In the genomic region with DNA sequence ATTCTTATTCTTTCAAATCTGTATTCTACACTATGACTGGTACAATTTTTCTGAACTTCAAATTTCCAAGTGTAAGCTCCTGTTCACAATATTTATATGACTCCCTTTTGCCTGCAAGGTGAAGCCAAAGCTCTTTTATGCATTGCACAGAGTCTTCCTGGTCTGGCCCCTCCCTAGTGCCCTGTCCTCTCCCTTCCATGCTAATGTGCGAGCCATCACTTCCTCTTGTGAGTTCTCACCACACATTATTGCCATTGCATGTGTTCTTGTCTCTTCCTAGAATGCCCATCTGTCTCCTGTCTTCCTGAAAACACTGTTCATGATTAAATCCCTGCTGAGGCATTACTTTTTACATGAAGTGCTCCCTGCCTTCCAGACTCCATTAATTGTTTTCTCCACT, we compare ENCODE assay signal across 20 cellular contexts.
"Had no signal": no experiment of that assay in that cellular context is flagged by ENCODE, and none has a peak within 500 bp of the region (broad histone marks: within the 10 kb centered on the region; RNA-seq: fewer than 3 reads in every experiment).

No MANE protein-coding gene starts in this region.

- H3K27ac ChIP-seq: brain microvascular endothelial cell, coronary artery, left lung, thoracic aorta, upper lobe of left lung had no signal

- DNase-seq: activated CD4-positive, alpha-beta T cell treated with anti-CD3 and anti-CD28 coated beads, Interleukin-2, amount 10 ng/mL, durations not matched to agents 7 days and 5 days; activated CD8-positive, alpha-beta memory T cell treated with anti-CD3 and anti-CD28 coated beads, Interleukin-2, amount 50 U/mL, for 4 hours; activated effector memory CD4-positive, alpha-beta T cell treated with anti-CD3 and anti-CD28 coated beads, Interleukin-2, amount 50 U/mL, for 16 hours; activated naive CD4-positive, alpha-beta T cell treated with anti-CD3 and anti-CD28 coated beads, Interleukin-2, amount 50 U/mL, for 16 hours; activated T-cell treated with anti-CD3 and anti-CD28 coated beads, Interleukin-2, amount 50 U/mL, for 4 hours; aorta; brain microvascular endothelial cell; erythroblast; foreskin melanocyte; glutamatergic neuron; hippocampal formation; left lung; posterior cingulate gyrus; stimulated activated naive B cell treated with anti-CD40 and anti-IgM and Interleukin-4, amounts not matched to agents 10 μg/mL and 1 μg/mL and 100 μg/mL, for 72 hours; upper lobe of left lung had no signal

- H3K4me1 ChIP-seq: left lung, upper lobe of left lung had no signal

- H3K9me3 Mint-ChIP-seq: activated CD4-positive, alpha-beta T cell treated with anti-CD3 and anti-CD28 coated beads, Interleukin-2, amount 10 ng/mL, durations not matched to agents 7 days and 5 days; activated T-cell treated with anti-CD3 and anti-CD28 coated beads, Interleukin-2, amount 50 U/mL, for 4 hours; mesothelial cell of epicardium; nephron; stimulated activated naive B cell treated with anti-CD40 and anti-IgM and Interleukin-4, amounts not matched to agents 10 μg/mL and 1 μg/mL and 100 μg/mL, for 72 hours had no signal

- H3K9me3 ChIP-seq: left lung, thoracic aorta, upper lobe of left lung had no signal

- H3K4me1 Mint-ChIP-seq: activated CD4-positive, alpha-beta T cell treated with anti-CD3 and anti-CD28 coated beads, Interleukin-2, amount 10 ng/mL, durations not matched to agents 7 days and 5 days; mesothelial cell of epicardium; stimulated activated naive B cell treated with anti-CD40 and anti-IgM and Interleukin-4, amounts not matched to agents 10 μg/mL and 1 μg/mL and 100 μg/mL, for 72 hours had no signal

- H3K27me3 Mint-ChIP-seq: stimulated activated naive B cell treated with anti-CD40 and anti-IgM and Interleukin-4, amounts not matched to agents 10 μg/mL and 1 μg/mL and 100 μg/mL, for 72 hours had no signal

- H3K4me3 Mint-ChIP-seq: activated CD4-positive, alpha-beta T cell treated with anti-CD3 and anti-CD28 coated beads, Interleukin-2, amount 10 ng/mL, durations not matched to agents 7 days and 5 days; activated T-cell treated with anti-CD3 and anti-CD28 coated beads, Interleukin-2, amount 50 U/mL, for 4 hours; mesothelial cell of epicardium; nephron; stimulated activated naive B cell treated with anti-CD40 and anti-IgM and Interleukin-4, amounts not matched to agents 10 μg/mL and 1 μg/mL and 100 μg/mL, for 72 hours had no signal

- H3K36me3 Mint-ChIP-seq: mesothelial cell of epicardium; stimulated activated naive B cell treated with anti-CD40 and anti-IgM and Interleukin-4, amounts not matched to agents 10 μg/mL and 1 μg/mL and 100 μg/mL, for 72 hours had no signal

- H3K27me3 ChIP-seq: left lung, upper lobe of left lung had no signal

- ATAC-seq: activated CD4-positive, CD25-positive, alpha-beta regulatory T cell treated with anti-CD3 and anti-CD28 coated beads, Interleukin-2, amount 50 U/mL, for 24 hours; activated T-cell treated with anti-CD3 and anti-CD28 coated beads, Interleukin-2, amount 50 U/mL, for 4 hours; left lung; stimulated activated naive B cell treated with anti-CD40 and anti-IgM and Interleukin-4, amounts not matched to agents 10 μg/mL and 1 μg/mL and 100 μg/mL, for 72 hours had no signal

- H3K27ac Mint-ChIP-seq: activated CD4-positive, alpha-beta T cell treated with anti-CD3 and anti-CD28 coated beads, Interleukin-2, amount 10 ng/mL, durations not matched to agents 7 days and 5 days; mesothelial cell of epicardium; nephron; stimulated activated naive B cell treated with anti-CD40 and anti-IgM and Interleukin-4, amounts not matched to agents 10 μg/mL and 1 μg/mL and 100 μg/mL, for 72 hours had no signal

- H3K36me3 ChIP-seq: brain microvascular endothelial cell, left lung, thoracic aorta, upper lobe of left lung had no signal

- H3K4me3 ChIP-seq: coronary artery, left lung, thoracic aorta, upper lobe of left lung had no signal
